In genomic region chr15:81196576-81197254, GRCh38 we compare ENCODE assay signal across 17 cellular contexts. TPM values are rescaled to one million over a fixed set of nuclear protein-coding genes. Genes with fewer than 3 reads are reported as not detected.
DNase-seq lines count a peak whose midpoint lies in the region; ATAC-seq and TF ChIP-seq lines count a peak whose summit lies in the region.
"Had no signal": no experiment of that assay in that cellular context is flagged by ENCODE, and none has a peak within 500 bp of the region (broad histone marks: within the 10 kb centered on the region; RNA-seq: fewer than 3 reads in every experiment).

Gene IL16, plus strand, starts transcription at chr15:81196879. Its CDS starts 28,521 bp downstream, at chr15:81225400.

- CTCF ChIA-PET in activated CD8-positive, alpha-beta memory T cell treated with anti-CD3 and anti-CD28 coated beads, Interleukin-2, amount 10 ng/mL, durations not matched to agents 7 days and 5 days (lab: Charles Lee) = no interaction called here
- CTCF ChIA-PET in activated CD8-positive, alpha-beta T cell treated with anti-CD3 and anti-CD28 coated beads, Interleukin-2, amount 10 ng/mL, durations not matched to agents 7 days and 5 days (lab: Charles Lee) = no interaction called here

- H3K27ac Mint-ChIP-seq in activated CD8-positive, alpha-beta memory T cell treated with anti-CD3 and anti-CD28 coated beads, Interleukin-2, amount 10 ng/mL, durations not matched to agents 7 days and 5 days = no peak within 1 kb of the TSS
- no peak within 1 kb of the TSS for H3K27ac Mint-ChIP-seq in activated CD8-positive, alpha-beta T cell treated with anti-CD3 and anti-CD28 coated beads, Interleukin-2, amount 10 ng/mL, durations not matched to agents 7 days and 5 days
- H3K27ac Mint-ChIP-seq: activated naive CD4-positive, alpha-beta T cell treated with anti-CD3 and anti-CD28 coated beads, Interleukin-2, amount 50 U/mL, for 24 hours; T-helper 1 cell treated with Interleukin-12 subunit alpha and Interleukin-12 subunit beta and Interleukin-4 antibody, amounts not matched to agents 30 μg/mL and 1 μg/mL, for 36 hours had no signal

- H3K4me3 Mint-ChIP-seq in activated CD8-positive, alpha-beta memory T cell treated with anti-CD3 and anti-CD28 coated beads, Interleukin-2, amount 10 ng/mL, durations not matched to agents 7 days and 5 days = no peak within 1 kb of the TSS
- H3K4me3 Mint-ChIP-seq in activated CD8-positive, alpha-beta T cell treated with anti-CD3 and anti-CD28 coated beads, Interleukin-2, amount 10 ng/mL, durations not matched to agents 7 days and 5 days = no peak within 1 kb of the TSS
- H3K4me3 Mint-ChIP-seq: activated naive CD4-positive, alpha-beta T cell treated with anti-CD3 and anti-CD28 coated beads, Interleukin-2, amount 50 U/mL, for 24 hours; T-helper 1 cell treated with Interleukin-12 subunit alpha and Interleukin-12 subunit beta and Interleukin-4 antibody, amounts not matched to agents 30 μg/mL and 1 μg/mL, for 36 hours had no signal

- H3K27ac ChIP-seq in ascending aorta = no peak within 1 kb of the TSS
- H3K27ac ChIP-seq: heart left ventricle had no signal

- H3K9me3 ChIP-seq in ascending aorta = no peaks in the 10 kb centered on the region
- H3K9me3 ChIP-seq: heart left ventricle had no signal

- peaks cover 19% of the 10 kb centered on the region for H3K27me3 Mint-ChIP-seq in activated CD8-positive, alpha-beta memory T cell treated with anti-CD3 and anti-CD28 coated beads, Interleukin-2, amount 10 ng/mL, durations not matched to agents 7 days and 5 days
- peaks cover 6% of the 10 kb centered on the region for H3K27me3 Mint-ChIP-seq in activated CD8-positive, alpha-beta T cell treated with anti-CD3 and anti-CD28 coated beads, Interleukin-2, amount 10 ng/mL, durations not matched to agents 7 days and 5 days (ENCODE audit: low read depth)

- H3K27me3 ChIP-seq in ascending aorta = no peaks in the 10 kb centered on the region

- H3K9me3 Mint-ChIP-seq in activated CD8-positive, alpha-beta memory T cell treated with anti-CD3 and anti-CD28 coated beads, Interleukin-2, amount 10 ng/mL, durations not matched to agents 7 days and 5 days (ENCODE audit: low read depth) = no peaks in the 10 kb centered on the region
- H3K9me3 Mint-ChIP-seq in activated CD8-positive, alpha-beta T cell treated with anti-CD3 and anti-CD28 coated beads, Interleukin-2, amount 10 ng/mL, durations not matched to agents 7 days and 5 days (ENCODE audit: insufficient read depth) = no peaks in the 10 kb centered on the region
- H3K9me3 Mint-ChIP-seq: activated naive CD4-positive, alpha-beta T cell treated with anti-CD3 and anti-CD28 coated beads, Interleukin-2, amount 50 U/mL, for 24 hours; T-helper 1 cell treated with Interleukin-12 subunit alpha and Interleukin-12 subunit beta and Interleukin-4 antibody, amounts not matched to agents 30 μg/mL and 1 μg/mL, for 36 hours had no signal

- intact Hi-C loops in ascending aorta (cut with DNase I) = no loop called here

- H3K36me3 Mint-ChIP-seq in activated CD8-positive, alpha-beta memory T cell treated with anti-CD3 and anti-CD28 coated beads, Interleukin-2, amount 10 ng/mL, durations not matched to agents 7 days and 5 days = no peaks in the 10 kb centered on the region
- no peaks in the 10 kb centered on the region for H3K36me3 Mint-ChIP-seq in activated CD8-positive, alpha-beta T cell treated with anti-CD3 and anti-CD28 coated beads, Interleukin-2, amount 10 ng/mL, durations not matched to agents 7 days and 5 days (ENCODE audit: low read depth)
- H3K36me3 Mint-ChIP-seq: activated naive CD4-positive, alpha-beta T cell treated with anti-CD3 and anti-CD28 coated beads, Interleukin-2, amount 50 U/mL, for 24 hours had no signal

- no peak for TF ChIP-seq CTCF in ascending aorta (IDR thresholded peaks at IDR 0.05)

- POLR2A ChIA-PET in activated CD8-positive, alpha-beta T cell treated with anti-CD3 and anti-CD28 coated beads, Interleukin-2, amount 10 ng/mL, durations not matched to agents 7 days and 5 days (lab: Charles Lee) = no interaction called here

- no peak for DNase-seq in activated CD8-positive, alpha-beta memory T cell treated with anti-CD3 and anti-CD28 coated beads, Interleukin-2, amount 10 ng/mL, durations not matched to agents 7 days and 5 days
- DNase-seq in activated CD8-positive, alpha-beta memory T cell treated with anti-CD3 and anti-CD28 coated beads, Interleukin-2, amount 50 U/mL, for 48 hours = no peak
- DNase-seq in activated CD8-positive, alpha-beta T cell treated with anti-CD3 and anti-CD28 coated beads, Interleukin-2, amount 10 ng/mL, durations not matched to agents 7 days and 5 days = no peak
- no peak for DNase-seq in mesenteric fat pad (ENCODE audit: low spot score)
- no peak for DNase-seq in ureter (ENCODE audit: low spot score)
- no peak for DNase-seq in ascending aorta (ENCODE audit: low spot score in 2 of 2)
- DNase-seq: ACHN; activated CD4-positive, alpha-beta T cell treated with anti-CD3 and anti-CD28 coated beads for 48 hours; heart left ventricle; NCI-H1694; NCI-H524 treated with DMSO at 0.1 percent for 48 hours; stimulated activated naive CD4-positive, alpha-beta T cell had no signal

- H3K4me1 ChIP-seq in ascending aorta = no peaks in the 10 kb centered on the region

- H3K4me1 Mint-ChIP-seq in activated CD8-positive, alpha-beta memory T cell treated with anti-CD3 and anti-CD28 coated beads, Interleukin-2, amount 10 ng/mL, durations not matched to agents 7 days and 5 days = peaks cover 2% of the 10 kb centered on the region
- H3K4me1 Mint-ChIP-seq in activated CD8-positive, alpha-beta T cell treated with anti-CD3 and anti-CD28 coated beads, Interleukin-2, amount 10 ng/mL, durations not matched to agents 7 days and 5 days (ENCODE audit: low read depth) = no peaks in the 10 kb centered on the region
- H3K4me1 Mint-ChIP-seq: activated naive CD4-positive, alpha-beta T cell treated with anti-CD3 and anti-CD28 coated beads, Interleukin-2, amount 50 U/mL, for 24 hours had no signal

- no peak for ATAC-seq in activated CD8-positive, alpha-beta memory T cell treated with anti-CD3 and anti-CD28 coated beads, Interleukin-2, amount 10 ng/mL, durations not matched to agents 7 days and 5 days
- ATAC-seq in activated CD8-positive, alpha-beta T cell treated with anti-CD3 and anti-CD28 coated beads, Interleukin-2, amount 10 ng/mL, durations not matched to agents 7 days and 5 days = no peak
- no peak for ATAC-seq in HG03280 (IDR thresholded peaks at IDR 0.05; ENCODE audit: unreplicated experiment)
- ATAC-seq in HG03025 (IDR thresholded peaks at IDR 0.05; ENCODE audit: low FRiP score, unreplicated experiment) = no peak

- H3K4me3 ChIP-seq in ascending aorta = no peak within 1 kb of the TSS
- H3K4me3 ChIP-seq: heart left ventricle had no signal

- no peaks in the 10 kb centered on the region for H3K36me3 ChIP-seq in ascending aorta

RNA-seq across cellular contexts. Expression of gene IL16, which starts in this region (rescaled TPM):
- 100 to 1,000 TPM; 118 to 144 TPM for total RNA-seq in activated CD8-positive, alpha-beta memory T cell treated with anti-CD3 and anti-CD28 coated beads, Interleukin-2, amount 10 ng/mL, durations not matched to agents 7 days and 5 days
- total RNA-seq in activated CD8-positive, alpha-beta T cell treated with anti-CD3 and anti-CD28 coated beads, Interleukin-2, amount 10 ng/mL, durations not matched to agents 7 days and 5 days = 100 to 1,000 TPM; 240 to 243 TPM
- total RNA-seq in mesenteric fat pad (21.8 TPM), ureter (18.5 TPM), ascending aorta (8.5 TPM)
- total RNA-seq: LHCN-M2 had no signal
